In genomic region chr9:112341741-112342140, GRCh38 we compare ENCODE assay signal across 1 cellular context.
TF ChIP-seq lines count a peak whose summit lies in the region.

No MANE protein-coding gene starts in this region.

TF ChIP-seq in A549, 52 proteins besides CTCF, POLR2A, EP300 and RAD21 (continued from another document):
- TF ChIP-seq ATOH8 (CRISPR knock-in tag; IDR thresholded peaks at IDR 0.05; ENCODE audit: low read depth) (no peak), POLR2AphosphoS2 (conservative IDR thresholded peaks at IDR 0.05; ENCODE audit: low read length) (no peak), FOSL2 (IDR thresholded peaks at IDR 0.05) (no peak), FOSL2 (CRISPR knock-in tag; IDR thresholded peaks at IDR 0.05) (no peak)
